In genomic region chr1:154968731-154969130, GRCh38 we compare ENCODE assay signal across 9 cellular contexts. TPM values are rescaled to one million over a fixed set of nuclear protein-coding genes. Genes with fewer than 3 reads are reported as not detected.
DNase-seq lines count a peak whose midpoint lies in the region; ATAC-seq, FAIRE-seq and TF ChIP-seq lines count a peak whose summit lies in the region.
"Had no signal": no experiment of that assay in that cellular context is flagged by ENCODE, and none has a peak within 500 bp of the region (broad histone marks: within the 10 kb centered on the region; RNA-seq: fewer than 3 reads in every experiment).

No MANE protein-coding gene starts in this region.

- dilution Hi-C loops in keratinocyte (cut with MboI; ENCODE audit: extremely low pct_ligation_motif_present, low sequenced_read_pairs) = no loop called here

- no peaks in the 10 kb centered on the region for H3K27me3 Mint-ChIP-seq in activated CD4-positive, alpha-beta T cell treated with anti-CD3 and anti-CD28 coated beads, Interleukin-2, amount 10 ng/mL, durations not matched to agents 7 days and 5 days
- no peaks in the 10 kb centered on the region for H3K27me3 Mint-ChIP-seq in activated naive CD8-positive, alpha-beta T cell treated with anti-CD3 and anti-CD28 coated beads, Interleukin-2, amount 10 ng/mL, durations not matched to agents 7 days and 5 days

- WGBS in suprapubic skin = 87% methylated on average over 3 of the region's 3 CpGs

- H3K36me3 ChIP-seq in keratinocyte (ENCODE audit: control insufficient read depth in 2 of 2, extremely low read depth in 1 of 2, insufficient read depth in 2 of 2, low read length in 2 of 2) (peaks cover 30 to 46% of the 10 kb centered on the region in 2 experiments), suprapubic skin (peaks cover 51% of the 10 kb centered on the region)

- H3K9me3 ChIP-seq in keratinocyte (ENCODE audit: control insufficient read depth, low read depth, low read length) (no peaks in the 10 kb centered on the region), suprapubic skin (no peaks in the 10 kb centered on the region)

- no peaks in the 10 kb centered on the region for H4K20me1 ChIP-seq in keratinocyte (ENCODE audit: control insufficient read depth, extremely low read depth, insufficient read depth, low read length)

- CTCF ChIA-PET in activated CD4-positive, alpha-beta T cell treated with anti-CD3 and anti-CD28 coated beads, Interleukin-2, amount 10 ng/mL, durations not matched to agents 7 days and 5 days (lab: Charles Lee) = interaction anchor here (0.8 to 2.7 kb wide), 3 partner anchors 31 to 49 kb away, joined by 3 to 10 read pairs (median 4); partner anchors contain the start of gene PMVK

- TF ChIP-seq CTCF in keratinocyte (optimal IDR thresholded peaks at IDR 0.05 in 1 of 3, IDR thresholded peaks at IDR 0.05 in 1 of 3, conservative IDR thresholded peaks at IDR 0.05 in 1 of 3; ENCODE audit: extremely low read depth in 1 of 3, insufficient read depth in 2 of 3, low read length in 3 of 3) (no peak), suprapubic skin (IDR thresholded peaks at IDR 0.05) (no peak)

- H3K27ac Mint-ChIP-seq in activated CD4-positive, alpha-beta T cell treated with anti-CD3 and anti-CD28 coated beads, Interleukin-2, amount 10 ng/mL, durations not matched to agents 7 days and 5 days = peak overlapping the region; percentile 72
- H3K27ac Mint-ChIP-seq in activated naive CD8-positive, alpha-beta T cell treated with anti-CD3 and anti-CD28 coated beads, Interleukin-2, amount 10 ng/mL, durations not matched to agents 7 days and 5 days = peak overlapping the region; percentile 64

- no peak overlapping the region for H3K4me3 Mint-ChIP-seq in activated CD4-positive, alpha-beta T cell treated with anti-CD3 and anti-CD28 coated beads, Interleukin-2, amount 10 ng/mL, durations not matched to agents 7 days and 5 days
- H3K4me3 Mint-ChIP-seq in activated naive CD8-positive, alpha-beta T cell treated with anti-CD3 and anti-CD28 coated beads, Interleukin-2, amount 10 ng/mL, durations not matched to agents 7 days and 5 days = no peak overlapping the region

- H2AFZ ChIP-seq in keratinocyte (ENCODE audit: control insufficient read depth, low read length) = no peak overlapping the region

- H3K27me3 ChIP-seq in keratinocyte (ENCODE audit: control insufficient read depth, extremely low read depth, insufficient read depth, low read length) (no peaks in the 10 kb centered on the region), suprapubic skin (no peaks in the 10 kb centered on the region)

- H3K36me3 Mint-ChIP-seq in activated CD4-positive, alpha-beta T cell treated with anti-CD3 and anti-CD28 coated beads, Interleukin-2, amount 10 ng/mL, durations not matched to agents 7 days and 5 days (ENCODE audit: low read depth) = peaks cover 41% of the 10 kb centered on the region
- peaks cover 21% of the 10 kb centered on the region for H3K36me3 Mint-ChIP-seq in activated naive CD8-positive, alpha-beta T cell treated with anti-CD3 and anti-CD28 coated beads, Interleukin-2, amount 10 ng/mL, durations not matched to agents 7 days and 5 days

- no peaks in the 10 kb centered on the region for H3K9me1 ChIP-seq in keratinocyte (ENCODE audit: control insufficient read depth, extremely low read depth, insufficient read depth, low read length)

- POLR2A ChIA-PET in activated CD4-positive, alpha-beta T cell treated with anti-CD3 and anti-CD28 coated beads, Interleukin-2, amount 10 ng/mL, durations not matched to agents 7 days and 5 days (lab: Charles Lee) = interaction anchor here (1.0 kb wide), 1 partner anchor 14 kb away, joined by 3 read pairs; the partner anchor contains the start of gene FLAD1
- POLR2A ChIA-PET in activated naive CD8-positive, alpha-beta T cell treated with anti-CD3 and anti-CD28 coated beads, Interleukin-2, amount 10 ng/mL, durations not matched to agents 7 days and 5 days (lab: Charles Lee) = interaction anchor here (1.5 kb wide), 1 partner anchor 17 kb away, joined by 4 read pairs; no protein-coding TSS in a partner anchor

- no peak for DNase-seq in activated CD4-positive, alpha-beta T cell treated with anti-CD3 and anti-CD28 coated beads, Interleukin-2, amount 10 ng/mL, durations not matched to agents 7 days and 5 days
- no peak for DNase-seq in activated CD4-positive, alpha-beta T cell treated with anti-CD3 and anti-CD28 coated beads for 4 hours
- no peak for DNase-seq in activated naive CD8-positive, alpha-beta T cell treated with anti-CD3 and anti-CD28 coated beads, Interleukin-2, amount 10 ng/mL, durations not matched to agents 7 days and 5 days
- DNase-seq in keratinocyte (ENCODE audit: low read depth, low spot score) (no peak), suprapubic skin (ENCODE audit: low spot score in 2 of 2) (no peak), NCI-H1417 treated with DMSO at 0.1 percent for 48 hours (lab: John Stamatoyannopoulos, UW) (no peak), EL (no peak)
- DNase-seq: activated T-cell treated with anti-CD3 and anti-CD28 coated beads for 4 hours had no signal

- no peak for TF ChIP-seq POLR2A in suprapubic skin (IDR thresholded peaks at IDR 0.05)

- H3K9ac ChIP-seq in keratinocyte (ENCODE audit: control insufficient read depth, extremely low read depth, insufficient read depth, low read length) = peak overlapping the region; percentile 79

- peaks cover 50% of the 10 kb centered on the region for H3K4me1 ChIP-seq in keratinocyte (ENCODE audit: control insufficient read depth, extremely low read depth, insufficient read depth, low read length)
- H3K4me1 ChIP-seq in suprapubic skin = peaks cover 59% of the 10 kb centered on the region

- peaks cover 56% of the 10 kb centered on the region for H3K4me1 Mint-ChIP-seq in activated CD4-positive, alpha-beta T cell treated with anti-CD3 and anti-CD28 coated beads, Interleukin-2, amount 10 ng/mL, durations not matched to agents 7 days and 5 days
- H3K4me1 Mint-ChIP-seq in activated naive CD8-positive, alpha-beta T cell treated with anti-CD3 and anti-CD28 coated beads, Interleukin-2, amount 10 ng/mL, durations not matched to agents 7 days and 5 days = peaks cover 39% of the 10 kb centered on the region

- peaks cover 53% of the 10 kb centered on the region for H3K79me2 ChIP-seq in keratinocyte (ENCODE audit: control insufficient read depth, insufficient read depth, low read length)

- H3K9me3 Mint-ChIP-seq in activated CD4-positive, alpha-beta T cell treated with anti-CD3 and anti-CD28 coated beads, Interleukin-2, amount 10 ng/mL, durations not matched to agents 7 days and 5 days = no peaks in the 10 kb centered on the region
- H3K9me3 Mint-ChIP-seq in activated naive CD8-positive, alpha-beta T cell treated with anti-CD3 and anti-CD28 coated beads, Interleukin-2, amount 10 ng/mL, durations not matched to agents 7 days and 5 days = no peaks in the 10 kb centered on the region

- FAIRE-seq in keratinocyte (lab: Jason Lieb, UNC) = no peak

- no peak for TF ChIP-seq EP300 in suprapubic skin (IDR thresholded peaks at IDR 0.05)

- ATAC-seq in activated naive CD8-positive, alpha-beta T cell treated with anti-CD3 and anti-CD28 coated beads, Interleukin-2, amount 10 ng/mL, durations not matched to agents 7 days and 5 days (ENCODE audit: low read depth) = no peak
- no peak for ATAC-seq in GM21381 (IDR thresholded peaks at IDR 0.05; ENCODE audit: unreplicated experiment)

- H3K4me2 ChIP-seq in keratinocyte (ENCODE audit: control insufficient read depth, extremely low read depth, insufficient read depth, low read depth, low read length) = peak overlapping the region; percentile 76

- H3K4me3 ChIP-seq in keratinocyte (ENCODE audit: control insufficient read depth in 2 of 3, extremely low read depth in 1 of 3, insufficient read depth in 2 of 3, low read depth in 1 of 3, low read length in 3 of 3) = peak overlapping the region in 2 of 3 experiments; percentile 52 to 71
- peak overlapping the region; percentile 46 for H3K4me3 ChIP-seq in suprapubic skin

- H3K27ac ChIP-seq in keratinocyte (ENCODE audit: control insufficient read depth, insufficient read depth, low read length) (no peak overlapping the region), suprapubic skin (peak overlapping the region; percentile 16)

RNA-seq across cellular contexts. Expression of gene SHC1, which starts 1.8 kb away (rescaled TPM):
- total RNA-seq in activated CD4-positive, alpha-beta T cell treated with anti-CD3 and anti-CD28 coated beads, Interleukin-2, amount 10 ng/mL, durations not matched to agents 7 days and 5 days = 100 to 1,000 TPM in 1 of 2 experiments, 10 to 100 TPM in 1; 75.1 to 104 TPM
- total RNA-seq in activated naive CD8-positive, alpha-beta T cell treated with anti-CD3 and anti-CD28 coated beads, Interleukin-2, amount 10 ng/mL, durations not matched to agents 7 days and 5 days = 10 to 100 TPM; 67.4 to 72.3 TPM
- 245 to 385 TPM (median 272 TPM) in 3 replicates for polyA plus RNA-seq in keratinocyte
- polyA plus RNA-seq in keratinocyte (2011; ENCODE audit: low read depth) = 41.9 TPM
- 316 and 399 TPM in 2 replicates for polyA plus RNA-seq in keratinocyte (2011; cell fraction: cytosol; rRNA removed)
- 637 and 800 TPM in 2 replicates for polyA plus RNA-seq in keratinocyte (2011; cell fraction: nucleus; rRNA removed)
- 195 and 241 TPM in 2 replicates for polyA plus RNA-seq in keratinocyte (2012; ENCODE audit: low replicate concordance)
- polyA minus RNA-seq in keratinocyte = 280 to 465 TPM (median 409 TPM) in 3 replicates
- polyA minus RNA-seq in keratinocyte (2011; cell fraction: cytosol; rRNA and poly(A)+ RNA removed) = 214 TPM
- 152 and 244 TPM in 2 replicates for polyA minus RNA-seq in keratinocyte (2011; cell fraction: nucleus; rRNA and poly(A)+ RNA removed)
- total RNA-seq in suprapubic skin = 100 to 1,000 TPM in 1 of 4 donors, 10 to 100 TPM in 3; 54.5 to 102 (median 69.5) TPM

RNA-seq across cellular contexts. Expression of gene CKS1B, which starts 5.8 kb away (rescaled TPM):
- 100 to 1,000 TPM; 147 to 157 TPM for total RNA-seq in activated CD4-positive, alpha-beta T cell treated with anti-CD3 and anti-CD28 coated beads, Interleukin-2, amount 10 ng/mL, durations not matched to agents 7 days and 5 days
- 100 to 1,000 TPM; 112 to 114 TPM for total RNA-seq in activated naive CD8-positive, alpha-beta T cell treated with anti-CD3 and anti-CD28 coated beads, Interleukin-2, amount 10 ng/mL, durations not matched to agents 7 days and 5 days
- polyA plus RNA-seq in keratinocyte = 133 to 300 TPM (median 217 TPM) in 3 replicates
- polyA plus RNA-seq in keratinocyte (2011; ENCODE audit: low read depth) = 8.8 TPM
- 204 and 245 TPM in 2 replicates for polyA plus RNA-seq in keratinocyte (2011; cell fraction: cytosol; rRNA removed)
- polyA plus RNA-seq in keratinocyte (2011; cell fraction: nucleus; rRNA removed) = 66.6 and 66.9 TPM in 2 replicates
- polyA plus RNA-seq in keratinocyte (2012; ENCODE audit: low replicate concordance) = 78.8 and 129 TPM in 2 replicates
- polyA minus RNA-seq in keratinocyte = 75.8 to 128 TPM (median 83.8 TPM) in 3 replicates
- polyA minus RNA-seq in keratinocyte (2011; cell fraction: cytosol; rRNA and poly(A)+ RNA removed) = 44.7 TPM
- 10.4 and 19.9 TPM in 2 replicates for polyA minus RNA-seq in keratinocyte (2011; cell fraction: nucleus; rRNA and poly(A)+ RNA removed)
- 10 to 100 TPM; 37.8 to 55.4 (median 49.7) TPM for total RNA-seq in suprapubic skin

RNA-seq across cellular contexts. Expression of gene PYGO2, which starts 7.1 kb away (rescaled TPM):
- 10 to 100 TPM; 50.0 to 50.2 TPM for total RNA-seq in activated CD4-positive, alpha-beta T cell treated with anti-CD3 and anti-CD28 coated beads, Interleukin-2, amount 10 ng/mL, durations not matched to agents 7 days and 5 days
- 10 to 100 TPM; 55.3 TPM for total RNA-seq in activated naive CD8-positive, alpha-beta T cell treated with anti-CD3 and anti-CD28 coated beads, Interleukin-2, amount 10 ng/mL, durations not matched to agents 7 days and 5 days
- polyA plus RNA-seq in keratinocyte = 15.1 to 22.3 TPM (median 15.9 TPM) in 3 replicates
- 2.4 TPM for polyA plus RNA-seq in keratinocyte (2011; ENCODE audit: low read depth)
- polyA plus RNA-seq in keratinocyte (2011; cell fraction: cytosol; rRNA removed) = 15.2 and 15.6 TPM in 2 replicates
- 33.6 and 33.8 TPM in 2 replicates for polyA plus RNA-seq in keratinocyte (2011; cell fraction: nucleus; rRNA removed)
- 16.4 and 18.9 TPM in 2 replicates for polyA plus RNA-seq in keratinocyte (2012; ENCODE audit: low replicate concordance)
- polyA minus RNA-seq in keratinocyte = 15.5 to 20.0 TPM (median 15.6 TPM) in 3 replicates
- polyA minus RNA-seq in keratinocyte (2011; cell fraction: cytosol; rRNA and poly(A)+ RNA removed) = 20.5 TPM
- polyA minus RNA-seq in keratinocyte (2011; cell fraction: nucleus; rRNA and poly(A)+ RNA removed) = 10.2 and 12.9 TPM in 2 replicates
- total RNA-seq in suprapubic skin = 10 to 100 TPM; 34.2 to 46.7 (median 35.3) TPM

RNA-seq across cellular contexts. Expression of gene PBXIP1, which starts 12.8 kb away (rescaled TPM):
- total RNA-seq in activated CD4-positive, alpha-beta T cell treated with anti-CD3 and anti-CD28 coated beads, Interleukin-2, amount 10 ng/mL, durations not matched to agents 7 days and 5 days = 10 to 100 TPM; 74.6 to 92.0 TPM
- 100 to 1,000 TPM; 149 to 155 TPM for total RNA-seq in activated naive CD8-positive, alpha-beta T cell treated with anti-CD3 and anti-CD28 coated beads, Interleukin-2, amount 10 ng/mL, durations not matched to agents 7 days and 5 days
- 15.1 to 29.9 TPM (median 15.6 TPM) in 3 replicates for polyA plus RNA-seq in keratinocyte
- polyA plus RNA-seq in keratinocyte (2011; ENCODE audit: low read depth) = 5.8 TPM
- 4.9 and 7.7 TPM in 2 replicates for polyA plus RNA-seq in keratinocyte (2011; cell fraction: cytosol; rRNA removed)
- 45.9 and 54.4 TPM in 2 replicates for polyA plus RNA-seq in keratinocyte (2011; cell fraction: nucleus; rRNA removed)
- polyA plus RNA-seq in keratinocyte (2012; ENCODE audit: low replicate concordance) = 15.9 and 21.9 TPM in 2 replicates
- 12.5 to 24.5 TPM (median 20.5 TPM) in 3 replicates for polyA minus RNA-seq in keratinocyte
- 12.5 TPM for polyA minus RNA-seq in keratinocyte (2011; cell fraction: cytosol; rRNA and poly(A)+ RNA removed)
- 46.6 and 54.2 TPM in 2 replicates for polyA minus RNA-seq in keratinocyte (2011; cell fraction: nucleus; rRNA and poly(A)+ RNA removed)
- 10 to 100 TPM; 41.4 to 67.4 (median 61.3) TPM for total RNA-seq in suprapubic skin

RNA-seq across cellular contexts. Expression of gene FLAD1, which starts 14.4 kb away (rescaled TPM):
- 10 to 100 TPM; 41.2 to 41.3 TPM for total RNA-seq in activated CD4-positive, alpha-beta T cell treated with anti-CD3 and anti-CD28 coated beads, Interleukin-2, amount 10 ng/mL, durations not matched to agents 7 days and 5 days
- 10 to 100 TPM; 46.2 to 48.9 TPM for total RNA-seq in activated naive CD8-positive, alpha-beta T cell treated with anti-CD3 and anti-CD28 coated beads, Interleukin-2, amount 10 ng/mL, durations not matched to agents 7 days and 5 days
- 44.7 to 101 TPM (median 51.4 TPM) in 3 replicates for polyA plus RNA-seq in keratinocyte
- polyA plus RNA-seq in keratinocyte (2011; ENCODE audit: low read depth) = 39.1 TPM
- 46.5 and 61.9 TPM in 2 replicates for polyA plus RNA-seq in keratinocyte (2011; cell fraction: cytosol; rRNA removed)
- polyA plus RNA-seq in keratinocyte (2011; cell fraction: nucleus; rRNA removed) = 99.8 and 124 TPM in 2 replicates
- 54.2 and 66.7 TPM in 2 replicates for polyA plus RNA-seq in keratinocyte (2012; ENCODE audit: low replicate concordance)
- 68.7 to 133 TPM (median 68.8 TPM) in 3 replicates for polyA minus RNA-seq in keratinocyte
- polyA minus RNA-seq in keratinocyte (2011; cell fraction: cytosol; rRNA and poly(A)+ RNA removed) = 74.1 TPM
- 39.9 and 40.5 TPM in 2 replicates for polyA minus RNA-seq in keratinocyte (2011; cell fraction: nucleus; rRNA and poly(A)+ RNA removed)
- total RNA-seq in suprapubic skin = 10 to 100 TPM; 42.0 to 59.7 (median 52.3) TPM
